Comparison of ENCODE assay signal across 12 cellular contexts in genomic region chr6:27575594-27576361, GRCh38.
DNase-seq lines count a peak whose midpoint lies in the region; FAIRE-seq lines count a peak whose summit lies in the region.
"Had no signal": no experiment of that assay in that cellular context is flagged by ENCODE, and none has a peak within 500 bp of the region (broad histone marks: within the 10 kb centered on the region; RNA-seq: fewer than 3 reads in every experiment).

No MANE protein-coding gene starts in this region.

- no peak for FAIRE-seq in RCC 7860 (lab: Jason Lieb, UNC)

- H3K27me3 ChIP-seq in iPS DF 6.9 (ENCODE audit: control insufficient read depth, insufficient read depth, low read length): no peaks in the 10 kb centered on the region
- H3K27me3 ChIP-seq: adrenal gland had no signal

- no peak overlapping the region for H3K27ac ChIP-seq in iPS DF 6.9 (ENCODE audit: low read length)
- H3K27ac ChIP-seq: adrenal gland, KMS-11, skin epidermis had no signal

- no peaks in the 10 kb centered on the region for H3K4me1 ChIP-seq in ES-I3 (ENCODE audit: insufficient read depth, low read length)
- H3K4me1 ChIP-seq in iPS DF 6.9 (ENCODE audit: control insufficient read depth, insufficient read depth, low read length): no peaks in the 10 kb centered on the region
- H3K4me1 ChIP-seq: adrenal gland had no signal

- DNase-seq in HS-27A (ENCODE audit: low read depth): peak; percentile 51
- peak; percentile 74 for DNase-seq in RCC 7860 (ENCODE audit: low spot score)
- no peak for DNase-seq in iPS DF 6.9 (ENCODE audit: low read depth, low spot score)
- no peak for DNase-seq in SHP77 treated with DMSO at 0.1 percent for 48 hours (lab: John Stamatoyannopoulos, UW)
- no peak for DNase-seq in KBM-7
- no peak for DNase-seq in NAMALWA (ENCODE audit: low spot score)
- DNase-seq: activated CD4-positive, alpha-beta T cell treated with anti-CD3 and anti-CD28 coated beads for 36 hours; adrenal gland; CD4-positive, CD25-positive, alpha-beta regulatory T cell had no signal

- peak overlapping the region; percentile 20; the same call in 1 of the 2 replicates for H3K4me3 ChIP-seq in iPS DF 6.9 (ENCODE audit: low read length)
- H3K4me3 ChIP-seq: adrenal gland, skin epidermis had no signal

- peak overlapping the region; percentile 38; the same call in 1 of the 2 replicates for H3K9ac ChIP-seq in ES-I3 (ENCODE audit: low read depth, low read length)
- H3K9ac ChIP-seq: KMS-11 had no signal

- H3K36me3 ChIP-seq in ES-I3 (ENCODE audit: insufficient read depth, low read length): no peaks in the 10 kb centered on the region
- no peaks in the 10 kb centered on the region for H3K36me3 ChIP-seq in iPS DF 6.9 (ENCODE audit: control insufficient read depth, insufficient read depth, low read length)
- H3K36me3 ChIP-seq: adrenal gland had no signal

- H3K9me3 ChIP-seq in ES-I3 (ENCODE audit: control insufficient read depth, insufficient read depth, low read length) (no peaks in the 10 kb centered on the region), iPS DF 6.9 (ENCODE audit: control insufficient read depth, insufficient read depth, low read length) (no peaks in the 10 kb centered on the region)
- H3K9me3 ChIP-seq: adrenal gland had no signal

- in situ Hi-C loops in KBM-7 (cut with MboI; ENCODE audit: low pct_unique_long_range_greater_than_20kb, low sequenced_read_pairs): no loop called here

- no CpG with 5 or more reads among the region's 10 CpGs for WGBS in iPS DF 6.9 (ENCODE audit: insufficient coverage, insufficient read length)

Comparison
In these comparisons a context has a peak if more than half of its experiments do, and no peak if none do; other contexts are left out.
1. DNase-seq: peak in HS-27A (single experiment) and RCC 7860 (single experiment); none in iPS DF 6.9 (single experiment), SHP77 treated with DMSO at 0.1 percent for 48 hours (single experiment), KBM-7 (single experiment) and NAMALWA (single experiment).